Comparison of ENCODE assay signal across 24 cellular contexts in the genomic region with DNA sequence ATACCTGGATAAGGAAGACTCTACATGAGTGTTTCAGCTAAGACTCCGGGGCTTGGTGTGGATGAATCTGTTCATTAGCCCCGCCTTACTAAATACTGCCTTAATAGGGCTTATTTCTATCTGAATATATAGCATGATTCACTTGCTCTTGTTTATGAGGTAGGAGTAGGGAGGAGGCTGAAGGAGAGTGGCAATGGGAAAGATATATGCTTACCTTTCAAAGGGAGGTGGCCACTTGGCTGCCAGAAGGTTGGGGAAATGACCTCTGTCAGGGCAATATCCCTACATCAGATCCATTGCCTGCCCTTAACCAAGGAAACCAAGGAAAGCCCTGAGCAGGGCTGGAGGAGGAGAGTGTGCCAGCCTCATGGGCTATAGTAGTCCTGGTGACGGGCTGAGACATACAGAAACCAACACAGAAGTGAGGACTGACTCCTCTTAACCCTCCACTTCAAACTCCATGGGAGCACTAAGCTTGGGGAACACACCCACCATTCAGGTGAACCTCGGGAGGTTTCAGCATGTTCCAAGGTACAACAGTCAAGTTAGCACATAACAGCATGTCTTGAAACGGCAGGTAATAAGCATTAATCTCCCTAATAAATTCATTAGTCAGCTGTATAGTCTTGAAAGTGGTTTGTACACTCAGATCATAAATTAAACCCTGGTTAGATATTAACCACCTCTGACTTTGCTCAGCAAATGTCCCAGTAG.
DNase-seq lines count a peak whose midpoint lies in the region; ATAC-seq and TF ChIP-seq lines count a peak whose summit lies in the region.
"Had no signal": no experiment of that assay in that cellular context is flagged by ENCODE, and none has a peak within 500 bp of the region (broad histone marks: within the 10 kb centered on the region; RNA-seq: fewer than 3 reads in every experiment).

No MANE protein-coding gene starts in this region.

- H3K4ac ChIP-seq in IMR-90 (ENCODE audit: low read depth, low read length), result no peak overlapping the region

- H3K4me3 ChIP-seq in IMR-90 (ENCODE audit: insufficient read depth, low read depth, low read length) (no peak overlapping the region), endocrine pancreas (ENCODE audit: control insufficient read depth, insufficient read depth, low read length) (peak overlapping the region; percentile 2), WERI-Rb-1 (ENCODE audit: low read depth, low read length) (no peak overlapping the region)
- no peak overlapping the region for H3K4me3 ChIP-seq in CD4-positive, alpha-beta memory T cell (ENCODE audit: low read length in 2 of 2)
- H3K4me3 ChIP-seq: ascending aorta, HAP-1, K562, MG63, thyroid gland had no signal

- H3K27me3 ChIP-seq in IMR-90 (ENCODE audit: control insufficient read depth, insufficient read depth, low read length), result no peaks in the 10 kb centered on the region
- H3K27me3 ChIP-seq in endocrine pancreas (ENCODE audit: control insufficient read depth, insufficient read depth, low read length), result no peaks in the 10 kb centered on the region
- no peaks in the 10 kb centered on the region for H3K27me3 ChIP-seq in CD4-positive, alpha-beta memory T cell (ENCODE audit: insufficient read depth, low read length)
- H3K27me3 ChIP-seq in WERI-Rb-1 (ENCODE audit: insufficient read depth, low read depth, severe bottlenecking), result no peaks in the 10 kb centered on the region
- H3K27me3 ChIP-seq: ascending aorta, BE2C, MG63, thyroid gland had no signal

- intact Hi-C loops in IMR-90 (cut with micrococcal nuclease), result no loop called here
- intact Hi-C loops in CD4-positive, alpha-beta memory T cell (cut with micrococcal nuclease), result no loop called here

- no peak overlapping the region for H2BK5ac ChIP-seq in IMR-90 (ENCODE audit: low read depth, low read length, poor library complexity, severe bottlenecking)

- no peak overlapping the region for H3K4me2 ChIP-seq in IMR-90 (ENCODE audit: low read depth, low read length)

- H2AK5ac ChIP-seq in IMR-90 (ENCODE audit: low read depth, low read length), result no peak overlapping the region

- H3K9me3 ChIP-seq in IMR-90 (ENCODE audit: control insufficient read depth, insufficient read depth, low read length) (no peaks in the 10 kb centered on the region), endocrine pancreas (ENCODE audit: control insufficient read depth, low read length) (no peaks in the 10 kb centered on the region), WERI-Rb-1 (ENCODE audit: severe bottlenecking) (no peaks in the 10 kb centered on the region)
- no peaks in the 10 kb centered on the region for H3K9me3 ChIP-seq in CD4-positive, alpha-beta memory T cell (ENCODE audit: control insufficient read depth in 1 of 2, low read length in 2 of 2)
- H3K9me3 ChIP-seq: ascending aorta, BE2C, HAP-1, MG63, thyroid gland had no signal

- H2AK9ac ChIP-seq in IMR-90 (replicated peaks; ENCODE audit: low read depth, low read length, poor library complexity), result no peak overlapping the region

- H3K23ac ChIP-seq in IMR-90 (ENCODE audit: low read depth, low read length), result no peak overlapping the region

- no peak overlapping the region for H3K56ac ChIP-seq in IMR-90 (ENCODE audit: extremely low read depth, insufficient read depth, low read length)

- H3K9me3 Mint-ChIP-seq in CD4-positive, alpha-beta memory T cell, result no peaks in the 10 kb centered on the region
- H3K9me3 Mint-ChIP-seq: dendritic cell treated with granulocyte-macrophage colony-stimulating factor and Interleukin-4, amounts not matched to agents 40 ng/mL and 50 ng/mL, for 4 days; stimulated activated naive CD8-positive, alpha-beta T cell treated with anti-CD3 and anti-CD28 coated beads, Interleukin-15, Interleukin-2, amounts not matched to agents 100 ng/mL and 50 ng/mL, for 24 hours had no signal

- CTCF ChIA-PET in IMR-90 (lab: Yijun Ruan, JAX), result interaction anchor here (0.7 to 0.9 kb wide), 2 partner anchors 9 to 65 kb away, joined by 3 read pairs; no protein-coding TSS in a partner anchor
- CTCF ChIA-PET in CD4-positive, alpha-beta memory T cell (lab: Charles Lee; ENCODE audit: partially characterized antibody), result interaction anchor here (1.5 kb wide), 1 partner anchor 10 kb away, joined by 3 read pairs; no protein-coding TSS in a partner anchor

- H3K14ac ChIP-seq in IMR-90 (replicated peaks; ENCODE audit: low read depth, low read length), result no peak overlapping the region

- H3K9ac ChIP-seq in IMR-90 (ENCODE audit: low read depth, low read length) (no peak overlapping the region), endocrine pancreas (ENCODE audit: control insufficient read depth, insufficient read depth, low read length) (no peak overlapping the region)

- no peak overlapping the region for H3K4me3 Mint-ChIP-seq in CD4-positive, alpha-beta memory T cell
- H3K4me3 Mint-ChIP-seq: activated naive CD8-positive, alpha-beta T cell treated with anti-CD3 and anti-CD28 coated beads, Interleukin-2, amount 10 ng/mL, durations not matched to agents 7 days and 5 days; dendritic cell treated with granulocyte-macrophage colony-stimulating factor and Interleukin-4, amounts not matched to agents 40 ng/mL and 50 ng/mL, for 4 days; stimulated activated naive CD8-positive, alpha-beta T cell treated with anti-CD3 and anti-CD28 coated beads, Interleukin-15, Interleukin-2, amounts not matched to agents 100 ng/mL and 50 ng/mL, for 24 hours; T-helper 1 cell treated with Interleukin-12 subunit alpha and Interleukin-12 subunit beta and Interleukin-4 antibody, amounts not matched to agents 30 μg/mL and 1 μg/mL, for 36 hours had no signal

- H3K36me3 ChIP-seq in IMR-90 (ENCODE audit: control insufficient read depth, insufficient read depth, low read length) (no peaks in the 10 kb centered on the region), endocrine pancreas (ENCODE audit: control insufficient read depth, insufficient read depth, low read length) (no peaks in the 10 kb centered on the region), WERI-Rb-1 (no peaks in the 10 kb centered on the region)
- no peaks in the 10 kb centered on the region for H3K36me3 ChIP-seq in CD4-positive, alpha-beta memory T cell (ENCODE audit: insufficient read depth, low read length)
- H3K36me3 ChIP-seq: ascending aorta, BE2C, HAP-1, MG63, thyroid gland had no signal

- no CpG with 5 or more reads among the region's 5 CpGs for WGBS in IMR-90 (ENCODE audit: extremely low coverage in 2 of 2, insufficient read length in 1 of 2), 2 experiments

- peaks cover 13 to 23% (median 17%) of the 10 kb centered on the region in 4 donors for H3K4me1 Mint-ChIP-seq in CD4-positive, alpha-beta memory T cell

- no peak overlapping the region for H3K27ac Mint-ChIP-seq in CD4-positive, alpha-beta memory T cell
- H3K27ac Mint-ChIP-seq: activated naive CD8-positive, alpha-beta T cell treated with anti-CD3 and anti-CD28 coated beads, Interleukin-2, amount 10 ng/mL, durations not matched to agents 7 days and 5 days; dendritic cell treated with granulocyte-macrophage colony-stimulating factor and Interleukin-4, amounts not matched to agents 40 ng/mL and 50 ng/mL, for 4 days; stimulated activated naive CD8-positive, alpha-beta T cell treated with anti-CD3 and anti-CD28 coated beads, Interleukin-15, Interleukin-2, amounts not matched to agents 100 ng/mL and 50 ng/mL, for 24 hours; T-helper 1 cell treated with Interleukin-12 subunit alpha and Interleukin-12 subunit beta and Interleukin-4 antibody, amounts not matched to agents 30 μg/mL and 1 μg/mL, for 36 hours had no signal

- H3K36me3 Mint-ChIP-seq in CD4-positive, alpha-beta memory T cell, result no peaks in the 10 kb centered on the region

- H2BK15ac ChIP-seq in IMR-90 (ENCODE audit: low read depth, low read length), result 0 out of 3 replicates have a peak overlapping the region, but pooled peaks have one; percentile 55

- H3K4me1 ChIP-seq in IMR-90 (ENCODE audit: control insufficient read depth, insufficient read depth, low read length) (peaks cover 6% of the 10 kb centered on the region), endocrine pancreas (ENCODE audit: control insufficient read depth, insufficient read depth, low read length) (peaks cover 5% of the 10 kb centered on the region)
- H3K4me1 ChIP-seq in CD4-positive, alpha-beta memory T cell (ENCODE audit: insufficient read depth, low read length), result peaks cover 22% of the 10 kb centered on the region
- H3K4me1 ChIP-seq: BE2C, HAP-1, thyroid gland had no signal

- H4K8ac ChIP-seq in IMR-90 (ENCODE audit: low read depth in 2 of 2, low read length in 2 of 2), result no peak overlapping the region

- TF ChIP-seq POLR2A in IMR-90 (IDR thresholded peaks at IDR 0.05; ENCODE audit: low read depth, low read length), result no peak

- H4K91ac ChIP-seq in IMR-90 (ENCODE audit: insufficient read depth, low read depth, low read length), result peak overlapping the region; percentile 37; the same call in 1 of the 2 replicates

- TF ChIP-seq RAD21 in IMR-90 (IDR thresholded peaks at IDR 0.05; ENCODE audit: low read length), result no peak

- H2BK20ac ChIP-seq in IMR-90 (ENCODE audit: low read depth, low read length), result peak overlapping the region; percentile 72

- no peak overlapping the region for H3K18ac ChIP-seq in IMR-90 (ENCODE audit: low read depth, low read length)

- BruUV-seq in IMR-90 (replicated peaks; lab: Mats Ljungman, UMichigan), result no TSS peak

- H3K9me1 ChIP-seq in IMR-90 (ENCODE audit: insufficient read depth, low read length), result peaks cover 9% of the 10 kb centered on the region

- H4K5ac ChIP-seq in IMR-90 (ENCODE audit: low read depth, low read length), result no peak overlapping the region

- no peaks in the 10 kb centered on the region for H3K79me1 ChIP-seq in IMR-90 (ENCODE audit: low read depth in 1 of 2, low read length in 2 of 2)

- dilution Hi-C loops in IMR-90 (cut with HindIII; ENCODE audit: low sequenced_read_pairs, unreplicated experiment), result no loop called here

- TF ChIP-seq CTCF in IMR-90 (conservative IDR thresholded peaks at IDR 0.05; ENCODE audit: low read depth, low read length) (no peak), WERI-Rb-1 (IDR thresholded peaks at IDR 0.05; ENCODE audit: low read depth, low read length) (no peak)

- H2AFZ ChIP-seq in IMR-90 (replicated peaks; ENCODE audit: low read length, poor library complexity), result no peak overlapping the region

- H3K27ac ChIP-seq in IMR-90 (ENCODE audit: insufficient read depth, low read length) (no peak overlapping the region), WERI-Rb-1 (no peak overlapping the region)
- no peak overlapping the region for H3K27ac ChIP-seq in CD4-positive, alpha-beta memory T cell (ENCODE audit: low read depth, low read length)
- H3K27ac ChIP-seq: ascending aorta, thyroid gland had no signal

- no peaks in the 10 kb centered on the region for H3K27me3 Mint-ChIP-seq in CD4-positive, alpha-beta memory T cell
- H3K27me3 Mint-ChIP-seq: stimulated activated naive CD8-positive, alpha-beta T cell treated with anti-CD3 and anti-CD28 coated beads, Interleukin-15, Interleukin-2, amounts not matched to agents 100 ng/mL and 50 ng/mL, for 24 hours had no signal

- no peaks in the 10 kb centered on the region for H4K20me1 ChIP-seq in IMR-90 (ENCODE audit: insufficient read depth, low read length)

- in situ Hi-C loops in IMR-90 (cut with MboI; ENCODE audit: low sequenced_read_pairs), result no loop called here

- POLR2A ChIA-PET in IMR-90 (lab: Charles Lee; ENCODE audit: unreplicated experiment), result no interaction called here
- POLR2A ChIA-PET in CD4-positive, alpha-beta memory T cell (lab: Charles Lee; ENCODE audit: partially characterized antibody), result no interaction called here

- ATAC-seq in IMR-90 (ENCODE audit: low read depth) (no peak), GM19324 (IDR thresholded peaks at IDR 0.05; ENCODE audit: low FRiP score, unreplicated experiment) (no peak), GM21737 (IDR thresholded peaks at IDR 0.05; ENCODE audit: unreplicated experiment) (no peak)
- ATAC-seq: K562 had no signal

- 0 out of 2 replicates have a peak overlapping the region, but pooled peaks have one; percentile 11 for H2BK120ac ChIP-seq in IMR-90 (ENCODE audit: low read depth, low read length)

- DNase-seq in IMR-90 (no peak), left kidney (ENCODE audit: low read depth, low spot score) (peak; percentile 40), renal cortical epithelial cell (ENCODE audit: low read depth) (peak; percentile 93), WERI-Rb-1 (no peak)
- no peak for DNase-seq in CD4-positive, alpha-beta memory T cell
- DNase-seq: activated gamma-delta T cell; activated naive CD8-positive, alpha-beta T cell treated with anti-CD3 and anti-CD28 coated beads, Interleukin-2, amount 10 ng/mL, durations not matched to agents 7 days and 5 days; activated T-cell treated with anti-CD3 and anti-CD28 coated beads, Interleukin-2, amount 50 U/mL, for 1 hour; BE2C; central memory CD4-positive, alpha-beta T cell; DMS53; MG63; NCI-H2029 treated with DMSO at 0.1 percent for 48 hours; NCI-H69; thyroid gland had no signal

Comparison
In these comparisons a context has a peak if more than half of its experiments do, and no peak if none do; other contexts are left out.
1. DNase-seq: peak in left kidney (single experiment) and renal cortical epithelial cell (single experiment); none in IMR-90 (single experiment), CD4-positive, alpha-beta memory T cell (0 of 5) and WERI-Rb-1 (single experiment).